ENCODE assay signal across 8 cellular contexts in genomic region chr16:14399397-14400284, GRCh38.
DNase-seq lines count a peak whose midpoint lies in the region; ATAC-seq, FAIRE-seq and TF ChIP-seq lines count a peak whose summit lies in the region.

No MANE protein-coding gene starts in this region.

- intact Hi-C loops in activated CD4-positive, alpha-beta T cell treated with anti-CD3 and anti-CD28 coated beads for 36 hours (cut with DNase I, micrococcal nuclease): no loop called here
- intact Hi-C loops in kidney (cut with DNase I) (no loop called here), OCI-LY7 (cut with micrococcal nuclease; ENCODE audit: unreplicated experiment) (no loop called here)

- no TSS peak for BruUV-seq in OCI-LY7 (replicated peaks; lab: Mats Ljungman, UMichigan)

- DNase-seq in activated CD4-positive, alpha-beta T cell treated with anti-CD3 and anti-CD28 coated beads for 36 hours: no peak
- no peak for DNase-seq in activated CD4-positive, alpha-beta T cell treated with anti-CD3 and anti-CD28 coated beads for 4 hours
- DNase-seq in NAMALWA (ENCODE audit: low spot score): peak; percentile 52
- DNase-seq in kidney: no peak
- no peak for DNase-seq in 8988T
- DNase-seq in OCI-LY7 (ENCODE audit: low spot score): no peak

- H3K9me3 Mint-ChIP-seq in activated CD4-positive, alpha-beta T cell treated with anti-CD3 and anti-CD28 coated beads for 36 hours (ENCODE audit: low read depth): no peaks in the 10 kb centered on the region
- no peaks in the 10 kb centered on the region for H3K9me3 Mint-ChIP-seq in nephron

- no peaks in the 10 kb centered on the region for H3K36me3 Mint-ChIP-seq in activated CD4-positive, alpha-beta T cell treated with anti-CD3 and anti-CD28 coated beads for 36 hours (ENCODE audit: low read depth)
- H3K36me3 Mint-ChIP-seq in nephron (ENCODE audit: low read depth): no peaks in the 10 kb centered on the region

- no peaks in the 10 kb centered on the region for H3K27me3 Mint-ChIP-seq in activated CD4-positive, alpha-beta T cell treated with anti-CD3 and anti-CD28 coated beads for 36 hours
- peaks cover 10% of the 10 kb centered on the region for H3K27me3 Mint-ChIP-seq in nephron (ENCODE audit: low read depth)

- no peaks in the 10 kb centered on the region for H3K79me2 ChIP-seq in OCI-LY7 (ENCODE audit: insufficient read depth, low read depth, low read length)

- H3K27me3 ChIP-seq in ectodermal cell (ENCODE audit: control insufficient read depth, insufficient read depth, low read length, poor library complexity, severe bottlenecking): no peaks in the 10 kb centered on the region

- no peak overlapping the region for H3K4me3 ChIP-seq in ectodermal cell (ENCODE audit: insufficient read depth, low read depth, low read length)
- H3K4me3 ChIP-seq in kidney (ENCODE audit: low read length in 2 of 2): no peak overlapping the region
- H3K4me3 ChIP-seq in OCI-LY7 (ENCODE audit: low read depth, low read length, poor library complexity, severe bottlenecking): no peak overlapping the region

- POLR2A ChIA-PET in activated CD4-positive, alpha-beta T cell treated with anti-CD3 and anti-CD28 coated beads for 36 hours (lab: Charles Lee): no interaction called here
- POLR2A ChIA-PET in OCI-LY7 (lab: Charles Lee): interaction anchor here (0.7 kb wide), 1 partner anchor 39 kb away, joined by 4 read pairs; no protein-coding TSS in a partner anchor

- no peaks in the 10 kb centered on the region for H3K9me2 ChIP-seq in OCI-LY7 (ENCODE audit: insufficient read depth, low read length)

- WGBS in ectodermal cell, 2 experiments: 87 to 88% methylated on average over 25 of the region's 25 CpGs

- no peaks in the 10 kb centered on the region for H4K20me1 ChIP-seq in OCI-LY7 (ENCODE audit: insufficient read depth, low read length)

- CTCF ChIA-PET in activated CD4-positive, alpha-beta T cell treated with anti-CD3 and anti-CD28 coated beads for 36 hours (lab: Charles Lee): no interaction called here
- CTCF ChIA-PET in OCI-LY7 (lab: Charles Lee; ENCODE audit: unreplicated experiment): no interaction called here

- peak; percentile 74 for ATAC-seq in activated CD4-positive, alpha-beta T cell treated with anti-CD3 and anti-CD28 coated beads for 36 hours

- H3K9me3 ChIP-seq in ectodermal cell (ENCODE audit: control insufficient read depth, low read length) (no peaks in the 10 kb centered on the region), kidney (ENCODE audit: control insufficient read depth in 1 of 2, low read length in 2 of 2) (no peaks in the 10 kb centered on the region), OCI-LY7 (ENCODE audit: low read length) (no peaks in the 10 kb centered on the region)

- H3K36me3 ChIP-seq in ectodermal cell (ENCODE audit: control insufficient read depth, insufficient read depth, low read length): no peaks in the 10 kb centered on the region
- no peaks in the 10 kb centered on the region for H3K36me3 ChIP-seq in kidney (ENCODE audit: control insufficient read depth in 1 of 2, insufficient read depth in 2 of 2, low read length in 2 of 2)
- no peaks in the 10 kb centered on the region for H3K36me3 ChIP-seq in OCI-LY7 (ENCODE audit: insufficient read depth, low read length)

- H3K4me3 Mint-ChIP-seq in activated CD4-positive, alpha-beta T cell treated with anti-CD3 and anti-CD28 coated beads for 36 hours: no peak overlapping the region
- peak overlapping the region in 2 of 3 experiments; percentile 29 to 46 for H3K4me3 Mint-ChIP-seq in nephron

- TF ChIP-seq CTCF in nephron (IDR thresholded peaks at IDR 0.05; ENCODE audit: unreplicated experiment in 3 of 3): no peak
- no peak for TF ChIP-seq CTCF in kidney (IDR thresholded peaks at IDR 0.05; ENCODE audit: borderline replicate concordance, extremely low read depth, insufficient read depth)
- no peak for TF ChIP-seq CTCF in OCI-LY7 (conservative IDR thresholded peaks at IDR 0.05; ENCODE audit: low read length)

- peak overlapping the region; percentile 2 for H3K27ac ChIP-seq in ectodermal cell (ENCODE audit: insufficient read depth, low read depth, low read length, poor library complexity, severe bottlenecking)
- H3K27ac ChIP-seq in kidney (ENCODE audit: low read depth in 2 of 2, low read length in 2 of 2): no peak overlapping the region
- H3K27ac ChIP-seq in OCI-LY7 (ENCODE audit: low read depth, low read length, poor library complexity, severe bottlenecking): no peak overlapping the region

- H3K27ac Mint-ChIP-seq in activated CD4-positive, alpha-beta T cell treated with anti-CD3 and anti-CD28 coated beads for 36 hours: no peak overlapping the region
- peak overlapping the region; percentile 40 to 73 (median 71) for H3K27ac Mint-ChIP-seq in nephron

- no peak overlapping the region for H3K4me2 ChIP-seq in OCI-LY7 (ENCODE audit: low read length)

- no peak for FAIRE-seq in kidney (lab: Jason Lieb, UNC)

- no peaks in the 10 kb centered on the region for H3K4me1 Mint-ChIP-seq in activated CD4-positive, alpha-beta T cell treated with anti-CD3 and anti-CD28 coated beads for 36 hours
- H3K4me1 Mint-ChIP-seq in nephron: peaks cover 36% of the 10 kb centered on the region

- H3K9ac ChIP-seq in kidney (ENCODE audit: low read length in 2 of 2): no peak overlapping the region

- no peaks in the 10 kb centered on the region for H3K4me1 ChIP-seq in ectodermal cell (ENCODE audit: control insufficient read depth, insufficient read depth, low read length)
- no peaks in the 10 kb centered on the region for H3K4me1 ChIP-seq in kidney (ENCODE audit: control insufficient read depth in 1 of 2, insufficient read depth in 1 of 2, low read depth in 1 of 2, low read length in 2 of 2)
- peaks cover 6% of the 10 kb centered on the region for H3K4me1 ChIP-seq in OCI-LY7 (ENCODE audit: insufficient read depth, low read length, poor library complexity, severe bottlenecking)

- no peak overlapping the region for H2AFZ ChIP-seq in OCI-LY7 (ENCODE audit: low read length)
